In the genomic region with DNA sequence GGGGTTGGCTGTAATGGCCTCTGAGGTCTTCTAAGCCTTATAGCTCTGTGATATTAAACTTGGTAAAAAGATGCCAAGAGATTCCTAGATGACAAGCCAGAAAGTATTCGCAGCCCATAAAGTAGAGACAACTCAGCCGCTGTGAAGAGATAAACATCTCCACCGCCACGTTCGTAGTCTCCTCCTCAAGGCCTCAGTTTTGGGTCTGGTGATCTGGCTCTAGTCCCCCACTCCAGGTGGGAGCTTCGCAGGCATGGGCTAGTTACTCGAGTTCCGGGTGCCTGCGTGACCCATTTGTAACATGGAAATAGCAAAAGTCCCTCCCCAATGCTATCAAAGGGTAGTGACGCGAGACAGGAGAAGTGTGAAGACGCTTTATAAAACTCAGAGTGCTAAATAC, we compare ENCODE assay signal across 1 cellular context.
TF ChIP-seq lines count a peak whose summit lies in the region.

No MANE protein-coding gene starts in this region.

TF ChIP-seq in H1, 55 proteins besides CTCF, POLR2A, EP300 and RAD21:
- no peak for TF ChIP-seq ZNF274 (IDR thresholded peaks at IDR 0.05; ENCODE audit: borderline replicate concordance, extremely low read depth, low read length)
- TF ChIP-seq NRF1 (IDR thresholded peaks at IDR 0.05; ENCODE audit: low read depth, low read length) = no peak
- no peak for TF ChIP-seq SP1 (IDR thresholded peaks at IDR 0.05; ENCODE audit: low read depth, low read length)
- TF ChIP-seq, protein P1, sequence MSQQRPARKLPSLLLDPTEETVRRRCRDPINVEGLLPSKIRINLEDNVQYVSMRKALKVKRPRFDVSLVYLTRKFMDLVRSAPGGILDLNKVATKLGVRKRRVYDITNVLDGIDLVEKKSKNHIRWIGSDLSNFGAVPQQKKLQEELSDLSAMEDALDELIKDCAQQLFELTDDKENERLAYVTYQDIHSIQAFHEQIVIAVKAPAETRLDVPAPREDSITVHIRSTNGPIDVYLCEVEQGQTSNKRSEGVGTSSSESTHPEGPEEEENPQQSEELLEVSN (IDR thresholded peaks at IDR 0.05) = no peak
- TF ChIP-seq CBX5 (IDR thresholded peaks at IDR 0.05; ENCODE audit: low read depth, low read length) = no peak
- TF ChIP-seq ATF2 (IDR thresholded peaks at IDR 0.05; ENCODE audit: low read length) = no peak
- TF ChIP-seq EGR1 (IDR thresholded peaks at IDR 0.05; ENCODE audit: borderline replicate concordance, low read depth, low read length) = no peak
- TF ChIP-seq SP2 (IDR thresholded peaks at IDR 0.05; ENCODE audit: low read length) = no peak
- TF ChIP-seq GABPA (IDR thresholded peaks at IDR 0.05; ENCODE audit: borderline replicate concordance, insufficient read depth, low read length) = no peak
- no peak for TF ChIP-seq RFX5 (IDR thresholded peaks at IDR 0.05; ENCODE audit: borderline replicate concordance, low read depth, low read length)
- no peak for TF ChIP-seq TAF7 (optimal IDR thresholded peaks at IDR 0.05; ENCODE audit: borderline replicate concordance, low read depth, low read length)
- no peak for TF ChIP-seq SAP30 (IDR thresholded peaks at IDR 0.05; ENCODE audit: insufficient read depth, insufficient replicate concordance, low read length)
- no peak for TF ChIP-seq SIRT6 (IDR thresholded peaks at IDR 0.05; ENCODE audit: low read length)
- TF ChIP-seq POLR2AphosphoS5 (IDR thresholded peaks at IDR 0.05; ENCODE audit: low read depth, low read length) = no peak
- no peak for TF ChIP-seq BACH1 (IDR thresholded peaks at IDR 0.05; ENCODE audit: low read length)
- no peak for TF ChIP-seq RNF2 (IDR thresholded peaks at IDR 0.05; ENCODE audit: borderline replicate concordance, low read depth, low read length, missing control alignments, poor library complexity, severe bottlenecking)
- TF ChIP-seq ATF3 (IDR thresholded peaks at IDR 0.05; ENCODE audit: insufficient read depth, low read depth, low read length) = no peak
